In the genomic region with DNA sequence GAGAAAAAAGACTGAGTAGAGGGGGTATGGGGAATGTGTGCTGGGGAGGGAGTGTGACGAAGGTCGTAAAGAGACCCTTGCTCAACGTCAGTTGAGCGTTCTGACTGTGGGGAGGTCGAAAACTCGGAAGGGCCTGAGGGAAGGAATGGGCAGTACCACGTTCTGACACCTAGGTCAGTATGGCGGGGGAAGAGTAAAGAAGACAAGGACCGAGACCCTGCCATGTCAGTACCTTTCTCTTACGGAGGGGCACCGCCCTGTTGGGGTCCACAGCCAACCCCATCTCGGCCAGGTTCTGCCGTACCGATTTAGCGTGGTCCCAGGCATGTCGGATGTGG, we compare ENCODE assay signal across 8 cellular contexts. TPM values are rescaled to one million over a fixed set of nuclear protein-coding genes. Genes with fewer than 3 reads are reported as not detected.
DNase-seq lines count a peak whose midpoint lies in the region; TF ChIP-seq lines count a peak whose summit lies in the region.

No MANE protein-coding gene starts in this region.

- H3K9me3 ChIP-seq in OCI-LY7 (ENCODE audit: low read length) (no peaks in the 10 kb centered on the region), muscle layer of duodenum (ENCODE audit: control insufficient read depth in 1 of 2, low read length in 2 of 2) (no peaks in the 10 kb centered on the region)

- peak overlapping the region; percentile 86 for H3K27ac ChIP-seq in OCI-LY7 (ENCODE audit: low read depth, low read length, poor library complexity, severe bottlenecking)
- H3K27ac ChIP-seq in dorsolateral prefrontal cortex, result peak overlapping the region in 25 of 59 donors; percentile 21 to 99 (median 96)
- H3K27ac ChIP-seq in muscle layer of duodenum (ENCODE audit: low read length), result peak overlapping the region; percentile 98

- H3K4me1 ChIP-seq in OCI-LY7 (ENCODE audit: insufficient read depth, low read length, poor library complexity, severe bottlenecking) (peaks cover 26% of the 10 kb centered on the region), muscle layer of duodenum (ENCODE audit: control insufficient read depth in 1 of 2, insufficient read depth in 2 of 2, low read length in 2 of 2) (peaks cover 0 to 21% of the 10 kb centered on the region in 2 donors)

- CTCF ChIA-PET in OCI-LY7 (lab: Charles Lee; ENCODE audit: unreplicated experiment), result no interaction called here

- intact Hi-C loops in OCI-LY7 (cut with micrococcal nuclease; ENCODE audit: unreplicated experiment), result loop anchor here (2.0 to 10.0 kb wide), 2 partner anchors 61 to 153 kb away; a partner anchor contains a TSS
- intact Hi-C loops in dorsolateral prefrontal cortex (cut with DNase I), result loop anchor here (1.0 to 2.0 kb wide), 3 partner anchors 27 to 61 kb away; a partner anchor contains a TSS

- H3K9me2 ChIP-seq in OCI-LY7 (ENCODE audit: insufficient read depth, low read length), result no peaks in the 10 kb centered on the region

- H3K79me2 ChIP-seq in OCI-LY7 (ENCODE audit: insufficient read depth, low read depth, low read length), result peaks cover 55% of the 10 kb centered on the region

- no peaks in the 10 kb centered on the region for H3K27me3 ChIP-seq in dorsolateral prefrontal cortex
- H3K27me3 ChIP-seq in muscle layer of duodenum (ENCODE audit: low read depth, low read length), result no peaks in the 10 kb centered on the region

- peak overlapping the region; percentile 89; the same call in 1 of the 2 replicates for H2AFZ ChIP-seq in OCI-LY7 (ENCODE audit: low read length)

- TF ChIP-seq CTCF in OCI-LY7 (conservative IDR thresholded peaks at IDR 0.05; ENCODE audit: low read length), result no peak
- TF ChIP-seq CTCF in dorsolateral prefrontal cortex (IDR thresholded peaks at IDR 0.05 in 54 of 56, conservative IDR thresholded peaks at IDR 0.05 in 2 of 56; ENCODE audit: low read depth in 1 of 56, partially characterized antibody in 56 of 56), result no peak

- peak overlapping the region; percentile 98 for H3K4me2 ChIP-seq in OCI-LY7 (ENCODE audit: low read length)

- H3K4me3 ChIP-seq in OCI-LY7 (ENCODE audit: low read depth, low read length, poor library complexity, severe bottlenecking), result peak overlapping the region; percentile 85
- peak overlapping the region; percentile 61 to 99 (median 88) for H3K4me3 ChIP-seq in dorsolateral prefrontal cortex
- peak overlapping the region; percentile 91 to 97 for H3K4me3 ChIP-seq in muscle layer of duodenum (ENCODE audit: low read depth in 1 of 2, low read length in 2 of 2)

- POLR2A ChIA-PET in OCI-LY7 (lab: Charles Lee), result interaction anchor here (0.8 to 1.9 kb wide), 4 partner anchors 26 to 147 kb away, joined by 3 to 5 read pairs (median 3); no protein-coding TSS in a partner anchor

- peaks cover 74% of the 10 kb centered on the region for H3K36me3 ChIP-seq in OCI-LY7 (ENCODE audit: insufficient read depth, low read length)
- peaks cover 35 to 50% of the 10 kb centered on the region in 2 donors for H3K36me3 ChIP-seq in muscle layer of duodenum (ENCODE audit: control insufficient read depth in 1 of 2, insufficient read depth in 2 of 2, low read length in 2 of 2)

- BruUV-seq in OCI-LY7 (replicated peaks; lab: Mats Ljungman, UMichigan), result no TSS peak

- H4K20me1 ChIP-seq in OCI-LY7 (ENCODE audit: insufficient read depth, low read length), result peaks cover 23% of the 10 kb centered on the region

- DNase-seq in NCI-H524 (lab: John Stamatoyannopoulos, UW) (peak; percentile 6 to 34), NCI-H524 treated with DMSO at 0.1 percent for 48 hours (lab: John Stamatoyannopoulos, UW) (no peak), OCI-LY7 (ENCODE audit: low spot score) (peak; percentile 37), dorsolateral prefrontal cortex (no peak), NCI-H1048 (lab: John Stamatoyannopoulos, UW) (no peak), foreskin melanocyte (no peak)
- no peak for DNase-seq in stimulated activated CD4-positive, alpha-beta T cell treated with anti-CD3 and anti-CD28 coated beads, Interleukin-4, amount 100 ng/mL, for 4 hours

RNA-seq across cellular contexts. Expression of a gene that starts 0.4 kb away (rescaled TPM):
- 83.8 and 91.5 TPM in 2 replicates for total RNA-seq in OCI-LY7 (2014; rRNA removed; shearing (Covaris generic))
- 63.8 and 86.4 TPM in 2 replicates for total RNA-seq in OCI-LY7 (2022)
- 10 to 100 TPM in 104 of 120 experiments, 1 to 10 TPM in 16; 7.6 to 21.5 (median 13.1) TPM for total RNA-seq in dorsolateral prefrontal cortex

RNA-seq across cellular contexts. Expression of a gene that starts 0.6 kb away (rescaled TPM):
- total RNA-seq in OCI-LY7 (2014; rRNA removed; shearing (Covaris generic)), result 140 and 223 TPM in 2 replicates
- total RNA-seq in OCI-LY7 (2022) (145 and 155 TPM in 2 replicates), dorsolateral prefrontal cortex (100 to 1,000 TPM in 8 of 120 experiments, 10 to 100 TPM in 112; 58.3 to 114 (median 80.1) TPM)

RNA-seq across cellular contexts. Expression of a gene that starts 22.7 kb away (rescaled TPM):
- 0.03 TPM in 1 of 2 replicates, not detected in the other for total RNA-seq in OCI-LY7 (2014; rRNA removed; shearing (Covaris generic))
- total RNA-seq in OCI-LY7 (2022) (0.04 and 0.06 TPM in 2 replicates), dorsolateral prefrontal cortex (10 to 100 TPM; 18.1 to 46.0 (median 28.5) TPM)

RNA-seq across cellular contexts. Expression of a gene that starts 26.4 kb away (rescaled TPM):
- 27.5 and 33.3 TPM in 2 replicates for total RNA-seq in OCI-LY7 (2014; rRNA removed; shearing (Covaris generic))
- 41.2 and 42.1 TPM in 2 replicates for total RNA-seq in OCI-LY7 (2022)
- total RNA-seq in dorsolateral prefrontal cortex, result 100 to 1,000 TPM in 118 of 120 experiments, 10 to 100 TPM in 2; 94.9 to 173 (median 136) TPM

RNA-seq across cellular contexts. Expression of a gene that starts 28.4 kb away (rescaled TPM):
- total RNA-seq in OCI-LY7 (2014; rRNA removed; shearing (Covaris generic)), result 53.4 and 69.2 TPM in 2 replicates
- 44.5 and 53.0 TPM in 2 replicates for total RNA-seq in OCI-LY7 (2022)
- 100 to 1,000 TPM in 115 of 120 experiments, 10 to 100 TPM in 5; 66.4 to 198 (median 136) TPM for total RNA-seq in dorsolateral prefrontal cortex

Comparison
In these comparisons a context has a peak if more than half of its experiments do, and no peak if none do; other contexts are left out.
1. DNase-seq: peak in NCI-H524 (2 of 2) and OCI-LY7 (single experiment); none in NCI-H524 treated with DMSO at 0.1 percent for 48 hours (single experiment), dorsolateral prefrontal cortex (0 of 10), NCI-H1048 (single experiment), foreskin melanocyte (single experiment) and stimulated activated CD4-positive, alpha-beta T cell treated with anti-CD3 and anti-CD28 coated beads, Interleukin-4, amount 100 ng/mL, for 4 hours (0 of 2).
2. RNA of a gene that starts 22.7 kb away (total RNA-seq): 18.1 to 46.0 TPM in dorsolateral prefrontal cortex; 0.03 to 0.06 TPM in OCI-LY7; every median in the first group is over 10 times any median in the second.
3. Peak in every context shown above with its lines, with median percentiles within 50 percentile points of each other: H3K4me3 ChIP-seq.